In genomic region chr1:229627003-229627402, GRCh38 we compare ENCODE assay signal across 8 cellular contexts. TPM values are rescaled to one million over a fixed set of nuclear protein-coding genes. Genes with fewer than 3 reads are reported as not detected.
DNase-seq lines count a peak whose midpoint lies in the region; ATAC-seq and TF ChIP-seq lines count a peak whose summit lies in the region.

No MANE protein-coding gene starts in this region.

- no peak overlapping the region for H2AFZ ChIP-seq in OCI-LY7 (ENCODE audit: low read length)
- H2AFZ ChIP-seq in parathyroid adenoma, result no peak overlapping the region

- no peaks in the 10 kb centered on the region for H3K9me3 Mint-ChIP-seq in endothelial cell (ENCODE audit: unreplicated experiment)

- TSS peak; percentile 65 for BruUV-seq in OCI-LY7 (replicated peaks; lab: Mats Ljungman, UMichigan)

- no peaks in the 10 kb centered on the region for H3K36me3 ChIP-seq in GM06990 (ENCODE audit: control insufficient read depth, insufficient read depth, low read length)
- peaks cover 40% of the 10 kb centered on the region for H3K36me3 ChIP-seq in OCI-LY7 (ENCODE audit: insufficient read depth, low read length)
- no peaks in the 10 kb centered on the region for H3K36me3 ChIP-seq in parathyroid adenoma (ENCODE audit: control insufficient read depth, insufficient read depth, low read length)

- H3K27ac Mint-ChIP-seq in endothelial cell (ENCODE audit: unreplicated experiment), result no peak overlapping the region

- H3K4me1 ChIP-seq in OCI-LY7 (ENCODE audit: insufficient read depth, low read length, poor library complexity, severe bottlenecking) (peaks cover 30% of the 10 kb centered on the region), parathyroid adenoma (no peaks in the 10 kb centered on the region)

- peak overlapping the region; percentile 98 for H3K4me3 Mint-ChIP-seq in endothelial cell (ENCODE audit: unreplicated experiment)

- intact Hi-C loops in OCI-LY7 (cut with micrococcal nuclease; ENCODE audit: unreplicated experiment), result loop anchor here (5.0 kb wide), 1 partner anchor 285 kb away; the partner anchor contains the start of gene CCSAP

- H3K9ac ChIP-seq in parathyroid adenoma, result no peak overlapping the region

- POLR2A ChIA-PET in OCI-LY7 (lab: Charles Lee), result interaction anchor here (0.7 to 0.8 kb wide), 2 partner anchors 68 to 594 kb away, joined by 4 to 5 read pairs; partner anchors contain the start of gene ABCB10

- peak overlapping the region; percentile 73 for H3K4me2 ChIP-seq in OCI-LY7 (ENCODE audit: low read length)
- peak overlapping the region; percentile 95 for H3K4me2 ChIP-seq in parathyroid adenoma (ENCODE audit: low read length)

- H3K9me3 ChIP-seq in OCI-LY7 (ENCODE audit: low read length) (no peaks in the 10 kb centered on the region), parathyroid adenoma (ENCODE audit: control insufficient read depth, low read length) (no peaks in the 10 kb centered on the region)

- no peaks in the 10 kb centered on the region for H3K9me2 ChIP-seq in OCI-LY7 (ENCODE audit: insufficient read depth, low read length)

- CTCF ChIA-PET in OCI-LY7 (lab: Charles Lee; ENCODE audit: unreplicated experiment), result no interaction called here

- H3K4me1 Mint-ChIP-seq in endothelial cell (ENCODE audit: unreplicated experiment), result peaks cover 30% of the 10 kb centered on the region

- H3K27me3 ChIP-seq in GM06990 (replicated peaks; ENCODE audit: control insufficient read depth, insufficient read depth, low read length) (no peaks in the 10 kb centered on the region), parathyroid adenoma (ENCODE audit: control insufficient read depth, insufficient read depth, low read length) (no peaks in the 10 kb centered on the region)

- DNase-seq in GM06990 (ENCODE audit: extremely low read depth, insufficient read length) (no peak), OCI-LY7 (ENCODE audit: low spot score) (no peak), endothelial cell (ENCODE audit: low spot score) (no peak), NCI-H1417 treated with DMSO at 0.1 percent for 48 hours (lab: John Stamatoyannopoulos, UW) (no peak), SW480 (ENCODE audit: low spot score) (no peak), UCSD-AML1 (lab: John Stamatoyannopoulos, UW; ENCODE audit: unreplicated experiment) (no peak)

- peaks cover 4% of the 10 kb centered on the region for H3K27me3 Mint-ChIP-seq in endothelial cell (ENCODE audit: unreplicated experiment)

- peak overlapping the region; percentile 57 for H3K27ac ChIP-seq in OCI-LY7 (ENCODE audit: low read depth, low read length, poor library complexity, severe bottlenecking)
- H3K27ac ChIP-seq in parathyroid adenoma, result no peak overlapping the region

- no peak for ATAC-seq in HG03521 (IDR thresholded peaks at IDR 0.05; ENCODE audit: unreplicated experiment)

- H4K20me1 ChIP-seq in OCI-LY7 (ENCODE audit: insufficient read depth, low read length), result peaks cover 39% of the 10 kb centered on the region; the same call in 1 of the 2 replicates

- peaks cover 93% of the 10 kb centered on the region for H3K79me2 ChIP-seq in OCI-LY7 (ENCODE audit: insufficient read depth, low read depth, low read length)
- H3K79me2 ChIP-seq in parathyroid adenoma, result peaks cover 19% of the 10 kb centered on the region

- H3K4me3 ChIP-seq in GM06990 (replicated peaks; ENCODE audit: low read depth, low read length) (peak overlapping the region; percentile 97), OCI-LY7 (ENCODE audit: low read depth, low read length, poor library complexity, severe bottlenecking) (peak overlapping the region; percentile 89), parathyroid adenoma (ENCODE audit: low read depth, low read length) (peak overlapping the region; percentile 92)

- TF ChIP-seq CTCF in GM06990 (IDR thresholded peaks at IDR 0.05; ENCODE audit: insufficient read depth, low read length, poor library complexity, severe bottlenecking) (no peak), OCI-LY7 (conservative IDR thresholded peaks at IDR 0.05; ENCODE audit: low read length) (no peak), endothelial cell (IDR thresholded peaks at IDR 0.05; ENCODE audit: unreplicated experiment) (no peak), parathyroid adenoma (IDR thresholded peaks at IDR 0.05) (no peak)

- peaks cover 7% of the 10 kb centered on the region for H3K36me3 Mint-ChIP-seq in endothelial cell (ENCODE audit: low read depth, unreplicated experiment)

RNA-seq across cellular contexts. Expression of gene URB2, which starts 1.0 kb away (rescaled TPM):
- total RNA-seq in OCI-LY7 (2014; rRNA removed; shearing (Covaris generic)), result 27.0 and 30.2 TPM in 2 replicates
- total RNA-seq in OCI-LY7 (2022), result 17.3 and 25.1 TPM in 2 replicates
- total RNA-seq in endothelial cell (ENCODE audit: unreplicated experiment), result 10.6 TPM

RNA-seq across cellular contexts. Expression of gene TAF5L, which starts 1.1 kb away (rescaled TPM):
- total RNA-seq in OCI-LY7 (2014; rRNA removed; shearing (Covaris generic)), result 23.5 and 32.9 TPM in 2 replicates
- 30.3 and 33.7 TPM in 2 replicates for total RNA-seq in OCI-LY7 (2022)
- 25.3 TPM for total RNA-seq in endothelial cell (ENCODE audit: unreplicated experiment)
